In genomic region chr16:67872631-67873434, GRCh38 we compare ENCODE assay signal across 8 cellular contexts.
DNase-seq lines count a peak whose midpoint lies in the region; ATAC-seq lines count a peak whose summit lies in the region.

Gene EDC4 (plus strand): TSS chr16:67873052. CDS start chr16:67873262, 210 bp downstream.

- DNase-seq in NCI-H748 (lab: John Stamatoyannopoulos, UW; ENCODE audit: unreplicated experiment) (peak; percentile 59), NCI-H748 treated with DMSO at 0.1 percent for 48 hours (lab: John Stamatoyannopoulos, UW) (no peak), NCI-H345 (lab: John Stamatoyannopoulos, UW) (peak; percentile 71), cortex of kidney (lab: John Stamatoyannopoulos, UW) (peak; percentile 25), left kidney (ENCODE audit: low read depth, low spot score) (peak; percentile 85)
- peak; percentile 84 for DNase-seq in activated CD4-positive, alpha-beta T cell treated with anti-CD3 and anti-CD28 coated beads, Interleukin-2, amount 50 U/mL, for 1 hour
- DNase-seq in stimulated activated CD4-positive, alpha-beta T cell treated with anti-CD3 and anti-CD28 coated beads, Interleukin-1b, Interleukin-23, amount 100 ng/mL, for 48 hours, result peak; percentile 87

- ATAC-seq in HG02885 (IDR thresholded peaks at IDR 0.05; ENCODE audit: poor library complexity, unreplicated experiment), result peak; percentile 80
